ENCODE assay signal across 23 cellular contexts in genomic region chr2:69034122-69034521, GRCh38. TPM values are rescaled to one million over a fixed set of nuclear protein-coding genes. Genes with fewer than 3 reads are reported as not detected.
"Had no signal": no experiment of that assay in that cellular context is flagged by ENCODE, and none has a peak within 500 bp of the region (broad histone marks: within the 10 kb centered on the region; RNA-seq: fewer than 3 reads in every experiment).

No MANE protein-coding gene starts in this region.

- H3K36me3 ChIP-seq: cardiac muscle cell, ovary had no signal

- H3K9ac ChIP-seq: SK-N-SH had no signal

- H3K4me3 ChIP-seq: cardiac muscle cell, dorsolateral prefrontal cortex, ovary had no signal

- H3K36me3 Mint-ChIP-seq: naive thymus-derived CD4-positive, alpha-beta T cell had no signal

- ATAC-seq: activated CD8-positive, alpha-beta T cell treated with anti-CD3 and anti-CD28 coated beads for 36 hours; naive thymus-derived CD4-positive, alpha-beta T cell; stimulated activated naive CD8-positive, alpha-beta T cell treated with anti-CD3 and anti-CD28 coated beads, Interleukin-15, Interleukin-2, amounts not matched to agents 100 U/mL and 50 U/mL, for 24 hours had no signal

- H3K9me3 ChIP-seq: ovary, SK-N-SH had no signal

- DNase-seq: activated B cell treated with CpG ODN at 0.5 μM for 24 hours; activated CD4-positive, alpha-beta T cell treated with anti-CD3 and anti-CD28 coated beads for 4 hours; activated CD8-positive, alpha-beta T cell treated with anti-CD3 and anti-CD28 coated beads for 36 hours; activated naive CD4-positive, alpha-beta T cell treated with Interleukin-2 at 50 U/mL for 16 hours; activated T-cell treated with anti-CD3 and anti-CD28 coated beads, Interleukin-2, amount 50 U/mL, for 24 hours; aorta; dorsolateral prefrontal cortex; foreskin melanocyte; naive thymus-derived CD4-positive, alpha-beta T cell; ovary; SHP77 treated with DMSO at 0.1 percent for 48 hours; SK-N-SH; stimulated activated CD4-positive, alpha-beta T cell treated with anti-CD3 and anti-CD28 coated beads, Interleukin-2, amount 100 ng/mL, for 24 hours; stimulated activated naive CD8-positive, alpha-beta T cell treated with anti-CD3 and anti-CD28 coated beads, Interleukin-15, Interleukin-2, amounts not matched to agents 100 U/mL and 50 U/mL, for 24 hours; substantia nigra; trophoblast cell had no signal

- H3K27ac Mint-ChIP-seq: activated B cell treated with CpG ODN at 0.5 μM for 24 hours; activated CD8-positive, alpha-beta T cell treated with anti-CD3 and anti-CD28 coated beads for 36 hours; activated T-cell treated with anti-CD3 and anti-CD28 coated beads, Interleukin-2, amount 50 U/mL, for 24 hours; activated T-helper 2 cell treated with anti-CD3 and anti-CD28 coated beads, Interferon-gamma antibody, Interleukin-2, Interleukin-4, amounts not matched to agents 10 μg/mL and 5 μg/mL and 100 μg/mL, durations not matched to agents 14 hours and 24 hours and 36 hours; naive thymus-derived CD4-positive, alpha-beta T cell; T-helper 2 cell treated with Interferon-gamma antibody and Interleukin-4, amounts not matched to agents 5 μg/mL and 100 μg/mL, for 36 hours had no signal

- FAIRE-seq: TTC549 had no signal

- H3K9me3 Mint-ChIP-seq: activated B cell treated with CpG ODN at 0.5 μM for 24 hours; activated CD8-positive, alpha-beta T cell treated with anti-CD3 and anti-CD28 coated beads for 36 hours; activated T-cell treated with anti-CD3 and anti-CD28 coated beads, Interleukin-2, amount 50 U/mL, for 24 hours; activated T-helper 2 cell treated with anti-CD3 and anti-CD28 coated beads, Interferon-gamma antibody, Interleukin-2, Interleukin-4, amounts not matched to agents 10 μg/mL and 5 μg/mL and 100 μg/mL, durations not matched to agents 14 hours and 24 hours and 36 hours; naive thymus-derived CD4-positive, alpha-beta T cell; T-helper 2 cell treated with Interferon-gamma antibody and Interleukin-4, amounts not matched to agents 5 μg/mL and 100 μg/mL, for 36 hours had no signal

- H3K27ac ChIP-seq: cardiac muscle cell, ovary had no signal

- H3K4me2 ChIP-seq: SK-N-SH had no signal

- H3K4me1 Mint-ChIP-seq: activated B cell treated with CpG ODN at 0.5 μM for 24 hours; naive thymus-derived CD4-positive, alpha-beta T cell had no signal

- H3K27me3 ChIP-seq: cardiac muscle cell, dorsolateral prefrontal cortex, ovary had no signal

- H3K4me3 Mint-ChIP-seq: activated B cell treated with CpG ODN at 0.5 μM for 24 hours; activated CD8-positive, alpha-beta T cell treated with anti-CD3 and anti-CD28 coated beads for 36 hours; activated T-cell treated with anti-CD3 and anti-CD28 coated beads, Interleukin-2, amount 50 U/mL, for 24 hours; naive thymus-derived CD4-positive, alpha-beta T cell; T-helper 2 cell treated with Interferon-gamma antibody and Interleukin-4, amounts not matched to agents 5 μg/mL and 100 μg/mL, for 36 hours had no signal

RNA-seq across cellular contexts. Expression of gene ANTXR1, which starts 21.1 kb away (rescaled TPM):
- total RNA-seq: activated B cell treated with CpG ODN at 0.5 μM for 24 hours; activated T-helper 2 cell treated with anti-CD3 and anti-CD28 coated beads, Interferon-gamma antibody, Interleukin-2, Interleukin-4, amounts not matched to agents 10 μg/mL and 5 μg/mL and 100 μg/mL, durations not matched to agents 14 hours and 24 hours and 36 hours; naive thymus-derived CD4-positive, alpha-beta T cell had no signal

RNA-seq across cellular contexts. Expression of gene GKN1, which starts 59.7 kb away (rescaled TPM):
- total RNA-seq: activated B cell treated with CpG ODN at 0.5 μM for 24 hours; activated CD8-positive, alpha-beta T cell treated with anti-CD3 and anti-CD28 coated beads for 36 hours; activated T-helper 2 cell treated with anti-CD3 and anti-CD28 coated beads, Interferon-gamma antibody, Interleukin-2, Interleukin-4, amounts not matched to agents 10 μg/mL and 5 μg/mL and 100 μg/mL, durations not matched to agents 14 hours and 24 hours and 36 hours; aorta; cardiac muscle cell; dorsolateral prefrontal cortex; fibroblast of lung; lower leg skin; mucosa of gallbladder; naive thymus-derived CD4-positive, alpha-beta T cell; ovary had no signal
- polyA plus RNA-seq: cardiac muscle cell; fibroblast of lung; naive thymus-derived CD4-positive, alpha-beta T cell; ovary; SK-N-SH had no signal
